Comparison of ENCODE assay signal across 11 cellular contexts in the genomic region with DNA sequence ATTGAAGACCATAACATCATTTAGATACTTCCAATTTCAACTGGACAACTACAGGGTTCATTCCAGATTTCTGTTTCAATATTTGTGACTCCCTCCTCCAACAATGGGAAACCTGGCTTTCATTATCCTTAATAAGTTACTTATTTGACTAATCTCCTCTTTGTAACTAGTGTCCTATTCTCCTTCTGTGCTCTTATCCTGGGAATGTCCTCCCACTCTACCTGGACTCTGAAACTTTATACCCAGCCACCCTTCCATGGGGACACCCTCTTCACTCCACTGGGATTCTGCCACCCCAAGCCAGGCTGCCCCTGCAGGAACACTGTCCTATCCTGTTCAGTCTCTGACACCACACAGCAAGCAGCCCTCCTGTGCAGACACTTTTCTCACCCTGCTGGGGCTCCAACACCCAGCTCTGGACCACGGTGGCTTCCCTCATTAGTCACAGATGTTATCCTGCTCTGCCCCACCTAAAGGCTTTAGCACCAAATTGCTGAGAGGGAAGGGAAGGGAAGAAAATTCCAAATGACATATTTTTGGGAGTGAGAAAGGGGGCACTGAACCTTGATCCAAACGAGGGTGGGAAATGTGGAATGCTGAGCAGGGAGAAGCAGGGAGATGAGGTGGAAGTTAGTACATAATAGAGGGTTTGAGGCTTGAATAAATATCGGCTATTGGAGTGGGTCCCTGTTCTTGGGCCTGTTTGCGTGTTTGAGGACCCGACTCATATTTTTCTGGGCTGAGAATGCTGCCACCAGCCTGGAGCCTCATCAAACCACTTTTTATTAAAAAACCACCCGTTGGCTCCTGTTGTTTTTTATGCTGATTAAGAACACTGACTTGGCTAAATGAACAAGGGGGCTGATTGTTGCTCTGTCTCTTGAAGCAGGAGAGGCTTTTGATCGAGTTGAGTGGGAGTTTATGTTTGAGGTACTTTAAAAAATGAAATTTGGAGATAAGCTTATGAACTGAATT. TPM values are rescaled to one million over a fixed set of nuclear protein-coding genes. Genes with fewer than 3 reads are reported as not detected.
DNase-seq lines count a peak whose midpoint lies in the region; FAIRE-seq and TF ChIP-seq lines count a peak whose summit lies in the region.
"Had no signal": no experiment of that assay in that cellular context is flagged by ENCODE, and none has a peak within 500 bp of the region (broad histone marks: within the 10 kb centered on the region; RNA-seq: fewer than 3 reads in every experiment).

No MANE protein-coding gene starts in this region.

- no peaks in the 10 kb centered on the region for H3K4me1 ChIP-seq in parathyroid adenoma

- H3K27me3 ChIP-seq in parathyroid adenoma (ENCODE audit: control insufficient read depth, insufficient read depth, low read length), result no peaks in the 10 kb centered on the region
- H3K27me3 ChIP-seq: heart right ventricle had no signal

- no peaks in the 10 kb centered on the region for H3K27me3 Mint-ChIP-seq in dendritic cell treated with granulocyte-macrophage colony-stimulating factor and Interleukin-4, amounts not matched to agents 40 ng/mL and 50 ng/mL, for 4 days

- no peak overlapping the region for H3K4me2 ChIP-seq in parathyroid adenoma (ENCODE audit: low read length)

- H3K4me3 Mint-ChIP-seq in dendritic cell treated with granulocyte-macrophage colony-stimulating factor and Interleukin-4, amounts not matched to agents 40 ng/mL and 50 ng/mL, for 4 days, result no peak overlapping the region

- DNase-seq in GM12891 (ENCODE audit: insufficient read length, low spot score) (no peak), NB4 (ENCODE audit: low read depth) (peak; percentile 34), NCI-H2029 treated with DMSO at 0.1 percent for 48 hours (lab: John Stamatoyannopoulos, UW) (no peak), dermis blood vessel endothelial cell (no peak), AG08395 (ENCODE audit: low spot score) (no peak)
- no peak for DNase-seq in activated naive CD4-positive, alpha-beta T cell (lab: John Stamatoyannopoulos, UW)
- DNase-seq: heart right ventricle, NCI-H526 treated with DMSO at 0.1 percent for 48 hours, T-helper 9 cell had no signal

- TF ChIP-seq CTCF in NB4 (IDR thresholded peaks at IDR 0.05; ENCODE audit: low read depth, low read length), result no peak
- no peak for TF ChIP-seq CTCF in parathyroid adenoma (IDR thresholded peaks at IDR 0.05)

- peak overlapping the region; percentile 2 for H2AFZ ChIP-seq in parathyroid adenoma

- no peaks in the 10 kb centered on the region for H3K9me3 ChIP-seq in parathyroid adenoma (ENCODE audit: control insufficient read depth, low read length)
- H3K9me3 ChIP-seq: heart right ventricle had no signal

- no peaks in the 10 kb centered on the region for H3K36me3 ChIP-seq in parathyroid adenoma (ENCODE audit: control insufficient read depth, insufficient read depth, low read length)
- H3K36me3 ChIP-seq: heart right ventricle had no signal

- H3K9me3 Mint-ChIP-seq in dendritic cell treated with granulocyte-macrophage colony-stimulating factor and Interleukin-4, amounts not matched to agents 40 ng/mL and 50 ng/mL, for 4 days, result no peaks in the 10 kb centered on the region

- no peak overlapping the region for H3K4me3 ChIP-seq in NB4 (ENCODE audit: low read depth, low read length)
- no peak overlapping the region for H3K4me3 ChIP-seq in parathyroid adenoma (ENCODE audit: low read depth, low read length)
- H3K4me3 ChIP-seq: heart right ventricle had no signal

- FAIRE-seq in GM12891 (lab: Jason Lieb, UNC), result peak; percentile 83

- no peak overlapping the region for H3K27ac ChIP-seq in parathyroid adenoma

- intact Hi-C loops in dendritic cell treated with granulocyte-macrophage colony-stimulating factor and Interleukin-4, amounts not matched to agents 40 ng/mL and 50 ng/mL, for 4 days (cut with micrococcal nuclease), result loop anchor here (2.0 to 5.0 kb wide), 2 partner anchors 34 to 53 kb away; a partner anchor contains a TSS

- peak overlapping the region; percentile 82 for H3K27ac Mint-ChIP-seq in dendritic cell treated with granulocyte-macrophage colony-stimulating factor and Interleukin-4, amounts not matched to agents 40 ng/mL and 50 ng/mL, for 4 days

- H3K9ac ChIP-seq in parathyroid adenoma, result no peak overlapping the region

- H3K36me3 Mint-ChIP-seq in dendritic cell treated with granulocyte-macrophage colony-stimulating factor and Interleukin-4, amounts not matched to agents 40 ng/mL and 50 ng/mL, for 4 days (ENCODE audit: low read depth), result no peaks in the 10 kb centered on the region

- no peak for TF ChIP-seq POLR2A in GM12891 (IDR thresholded peaks at IDR 0.05; ENCODE audit: low read depth, low read length)
- TF ChIP-seq POLR2A in NB4 (IDR thresholded peaks at IDR 0.05; ENCODE audit: extremely low read depth, insufficient read length), result no peak

- H3K4me1 Mint-ChIP-seq in dendritic cell treated with granulocyte-macrophage colony-stimulating factor and Interleukin-4, amounts not matched to agents 40 ng/mL and 50 ng/mL, for 4 days (ENCODE audit: low read depth), result peaks cover 51% of the 10 kb centered on the region

- no peaks in the 10 kb centered on the region for H3K79me2 ChIP-seq in parathyroid adenoma

TF ChIP-seq in GM12891, 5 proteins besides CTCF, POLR2A, EP300 and RAD21:
- TF ChIP-seq POU2F2 (IDR thresholded peaks at IDR 0.05; ENCODE audit: low read depth, low read length) (no peak), SPI1 (IDR thresholded peaks at IDR 0.05; ENCODE audit: low read depth, low read length) (no peak), TAF1 (IDR thresholded peaks at IDR 0.05; ENCODE audit: low read depth, low read length) (no peak), PAX5 (IDR thresholded peaks at IDR 0.05; ENCODE audit: insufficient read depth, low read length, severe bottlenecking) (no peak), POLR2AphosphoS5 (IDR thresholded peaks at IDR 0.05; ENCODE audit: low read depth, low read length) (no peak)

RNA-seq across cellular contexts. Expression of a gene that starts 54.0 kb away (rescaled TPM):
- polyA plus RNA-seq in GM12891 (2012; ENCODE audit: low read depth, missing spikeins), result 50.7 TPM
- 15.1 and 22.2 TPM in 2 replicates for total RNA-seq in dermis blood vessel endothelial cell
